ENCODE assay signal across 8 cellular contexts in the genomic region with DNA sequence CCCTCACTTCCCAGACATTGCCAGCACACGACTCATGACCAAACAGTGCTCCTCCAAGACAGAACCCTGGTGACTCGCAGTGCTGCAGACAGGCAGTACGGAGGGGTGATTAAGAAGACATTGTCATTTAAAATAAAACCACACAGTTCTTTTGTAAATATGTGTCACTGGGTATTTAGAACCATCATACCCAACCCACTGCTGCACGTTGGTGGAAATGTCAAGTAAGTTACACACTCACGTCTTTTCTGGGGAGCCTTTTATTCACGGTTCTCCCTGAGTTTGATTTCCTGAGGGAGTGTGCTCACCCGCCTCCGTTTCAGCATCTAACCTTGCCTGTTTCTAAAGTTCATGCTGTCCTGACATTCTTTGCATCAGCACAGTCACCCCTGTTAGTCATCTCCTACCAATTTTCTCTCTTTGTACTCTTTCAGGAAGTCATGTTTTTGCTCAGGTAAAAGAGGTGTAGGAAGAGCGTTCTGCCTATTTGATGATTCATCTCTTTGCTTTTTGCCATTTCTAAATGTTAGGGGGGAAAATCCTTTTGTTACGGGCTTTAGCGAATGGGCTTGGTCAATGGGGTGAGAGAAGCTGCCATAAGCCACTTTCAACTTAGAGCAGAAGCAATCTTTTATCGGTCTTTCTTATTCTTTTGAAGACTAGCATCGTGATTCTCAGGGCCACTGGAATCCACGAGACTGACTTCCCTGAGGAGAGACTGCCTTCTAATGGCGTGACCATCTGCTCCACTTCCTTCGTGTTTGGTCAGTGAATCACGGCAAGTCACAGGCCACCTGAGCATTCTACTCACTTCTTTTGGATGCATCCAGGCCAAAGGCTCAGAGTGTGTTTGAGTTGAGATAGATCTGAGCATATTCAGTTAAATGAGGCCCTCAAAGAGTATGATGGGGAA.
DNase-seq lines count a peak whose midpoint lies in the region; ATAC-seq and TF ChIP-seq lines count a peak whose summit lies in the region.
"Had no signal": no experiment of that assay in that cellular context is flagged by ENCODE, and none has a peak within 500 bp of the region (broad histone marks: within the 10 kb centered on the region; RNA-seq: fewer than 3 reads in every experiment).

No MANE protein-coding gene starts in this region.

- H3K4me3 ChIP-seq in HUES6 (ENCODE audit: low read depth, low read length): no peak overlapping the region
- H3K4me3 ChIP-seq: adrenal gland had no signal

- peaks cover 4% of the 10 kb centered on the region for H3K9me3 Mint-ChIP-seq in stimulated activated naive CD8-positive, alpha-beta T cell treated with anti-CD3 and anti-CD28 coated beads, Interleukin-15, Interleukin-2, amounts not matched to agents 100 ng/mL and 50 ng/mL, for 24 hours

- peak overlapping the region; percentile 77 for H3K4me3 Mint-ChIP-seq in stimulated activated naive CD8-positive, alpha-beta T cell treated with anti-CD3 and anti-CD28 coated beads, Interleukin-15, Interleukin-2, amounts not matched to agents 100 ng/mL and 50 ng/mL, for 24 hours

- H3K9ac ChIP-seq in HUES6 (ENCODE audit: low read length): peak overlapping the region; percentile 21

- no peaks in the 10 kb centered on the region for H3K36me3 ChIP-seq in HUES6 (ENCODE audit: control insufficient read depth, insufficient read depth, low read length)
- H3K36me3 ChIP-seq: adrenal gland had no signal

- H3K9me3 ChIP-seq in HUES6 (ENCODE audit: control insufficient read depth, insufficient read depth, low read depth, low read length): no peaks in the 10 kb centered on the region
- H3K9me3 ChIP-seq: adrenal gland had no signal

- peak overlapping the region; percentile 100 for H3K27ac Mint-ChIP-seq in stimulated activated naive CD8-positive, alpha-beta T cell treated with anti-CD3 and anti-CD28 coated beads, Interleukin-15, Interleukin-2, amounts not matched to agents 100 ng/mL and 50 ng/mL, for 24 hours

- H3K27me3 Mint-ChIP-seq in stimulated activated naive CD8-positive, alpha-beta T cell treated with anti-CD3 and anti-CD28 coated beads, Interleukin-15, Interleukin-2, amounts not matched to agents 100 ng/mL and 50 ng/mL, for 24 hours: no peaks in the 10 kb centered on the region

- DNase-seq in activated CD8-positive, alpha-beta memory T cell treated with anti-CD3 and anti-CD28 coated beads, Interleukin-2, amount 50 U/mL, for 4 hours: peak; percentile 55
- DNase-seq in foreskin keratinocyte: peak; percentile 98 to 99

- peaks cover 16% of the 10 kb centered on the region for H3K36me3 Mint-ChIP-seq in stimulated activated naive CD8-positive, alpha-beta T cell treated with anti-CD3 and anti-CD28 coated beads, Interleukin-15, Interleukin-2, amounts not matched to agents 100 ng/mL and 50 ng/mL, for 24 hours (ENCODE audit: low read depth)

- peak; percentile 92 for ATAC-seq in foreskin keratinocyte
- no peak for ATAC-seq in GM21737 (IDR thresholded peaks at IDR 0.05; ENCODE audit: unreplicated experiment)
- no peak for ATAC-seq in HG02623 (IDR thresholded peaks at IDR 0.05; ENCODE audit: unreplicated experiment)
- no peak for ATAC-seq in HG02798 (IDR thresholded peaks at IDR 0.05; ENCODE audit: poor library complexity, unreplicated experiment)

- peak; percentile 42 for TF ChIP-seq CTCF in foreskin keratinocyte (conservative IDR thresholded peaks at IDR 0.05)

- no peak overlapping the region; the same call in 1 of the 2 replicates for H3K27ac ChIP-seq in HUES6 (ENCODE audit: low read depth, low read length)
- H3K27ac ChIP-seq in foreskin keratinocyte: peak overlapping the region; percentile 89
- H3K27ac ChIP-seq: adrenal gland had no signal

- H3K27me3 ChIP-seq in HUES6 (ENCODE audit: control insufficient read depth, insufficient read depth, low read length) (no peaks in the 10 kb centered on the region), foreskin keratinocyte (no peaks in the 10 kb centered on the region)
- H3K27me3 ChIP-seq: adrenal gland had no signal

- H3K4me1 ChIP-seq in HUES6 (ENCODE audit: control insufficient read depth, insufficient read depth, low read length) (peaks cover 24% of the 10 kb centered on the region), foreskin keratinocyte (peaks cover 37% of the 10 kb centered on the region)

- H3K4me1 Mint-ChIP-seq in stimulated activated naive CD8-positive, alpha-beta T cell treated with anti-CD3 and anti-CD28 coated beads, Interleukin-15, Interleukin-2, amounts not matched to agents 100 ng/mL and 50 ng/mL, for 24 hours (ENCODE audit: low read depth): peaks cover 99% of the 10 kb centered on the region
